17 cellular contexts compared by ENCODE assay signal in the genomic region with DNA sequence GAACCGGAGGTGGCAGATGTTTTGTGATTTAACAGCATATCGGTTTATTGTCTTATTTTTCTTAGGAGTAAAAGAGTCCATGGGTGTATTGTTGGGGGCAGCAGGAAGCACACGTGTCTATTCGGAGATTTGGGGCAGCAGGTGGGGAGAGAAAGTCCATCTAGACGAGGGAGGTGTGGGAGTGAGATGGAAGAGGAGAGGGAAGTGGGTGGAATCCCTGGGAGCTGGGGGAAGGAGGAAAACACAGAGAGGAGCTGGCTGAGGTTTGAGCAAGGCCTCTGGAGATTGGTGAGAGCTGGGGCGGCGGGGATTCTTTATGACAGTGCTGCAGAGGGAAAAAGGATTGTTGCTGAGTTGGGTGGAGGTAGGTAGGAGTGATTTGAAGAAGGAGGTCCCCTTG.
DNase-seq lines count a peak whose midpoint lies in the region; ATAC-seq and TF ChIP-seq lines count a peak whose summit lies in the region.
"Had no signal": no experiment of that assay in that cellular context is flagged by ENCODE, and none has a peak within 500 bp of the region (broad histone marks: within the 10 kb centered on the region; RNA-seq: fewer than 3 reads in every experiment).

No MANE protein-coding gene starts in this region.

- no peak for ATAC-seq in activated CD8-positive, alpha-beta T cell treated with anti-CD3 and anti-CD28 coated beads, Interleukin-2, amount 10 ng/mL, durations not matched to agents 7 days and 5 days
- no peak for ATAC-seq in activated CD8-positive, alpha-beta T cell treated with anti-CD3 and anti-CD28 coated beads for 36 hours
- no peak for ATAC-seq in central memory CD8-positive, alpha-beta T cell (replicated peaks; ENCODE audit: extremely low read depth, poor library complexity, severe bottlenecking)
- no peak for ATAC-seq in GM21515 (IDR thresholded peaks at IDR 0.05; ENCODE audit: unreplicated experiment)
- ATAC-seq: A549, left lung had no signal

- no peak overlapping the region for H2BK5ac ChIP-seq in trophoblast cell (ENCODE audit: low read depth, low read length, poor library complexity)

- H3K4me2 ChIP-seq in trophoblast cell (ENCODE audit: low read length) = no peak overlapping the region

- H4K91ac ChIP-seq in trophoblast cell (ENCODE audit: low read depth, low read length) = peak overlapping the region; percentile 34

- no peaks in the 10 kb centered on the region for H3K27me3 Mint-ChIP-seq in activated CD8-positive, alpha-beta T cell treated with anti-CD3 and anti-CD28 coated beads, Interleukin-2, amount 10 ng/mL, durations not matched to agents 7 days and 5 days (ENCODE audit: low read depth)
- H3K27me3 Mint-ChIP-seq in activated CD8-positive, alpha-beta T cell treated with anti-CD3 and anti-CD28 coated beads for 36 hours = no peaks in the 10 kb centered on the region
- no peaks in the 10 kb centered on the region for H3K27me3 Mint-ChIP-seq in IgD-negative memory B cell
- H3K27me3 Mint-ChIP-seq in central memory CD8-positive, alpha-beta T cell = no peaks in the 10 kb centered on the region

- H3K9ac ChIP-seq in trophoblast cell (ENCODE audit: low read length) = no peak overlapping the region

- H3K36me3 ChIP-seq in trophoblast cell (ENCODE audit: control insufficient read depth in 1 of 2, insufficient read depth in 2 of 2, low read length in 2 of 2) = no peaks in the 10 kb centered on the region
- H3K36me3 ChIP-seq: cardiac muscle cell, left lung, suprapubic skin had no signal

- no CpG with 5 or more reads among the region's 7 CpGs for WGBS in trophoblast cell (ENCODE audit: extremely low coverage, insufficient coverage, insufficient read length)

- no peak for DNase-seq in activated CD8-positive, alpha-beta T cell treated with anti-CD3 and anti-CD28 coated beads, Interleukin-2, amount 10 ng/mL, durations not matched to agents 7 days and 5 days
- DNase-seq in activated CD8-positive, alpha-beta T cell treated with anti-CD3 and anti-CD28 coated beads for 36 hours = no peak
- DNase-seq in central memory CD8-positive, alpha-beta T cell (ENCODE audit: low spot score in 2 of 2) = no peak
- DNase-seq in trophoblast cell = no peak
- no peak for DNase-seq in NCI-H1694 (lab: John Stamatoyannopoulos, UW)
- no peak for DNase-seq in AG08395 (ENCODE audit: low spot score)
- DNase-seq: activated T-cell treated with anti-CD3 and anti-CD28 coated beads, Interleukin-2, amount 50 U/mL, for 1 hour; DND-41; effector CD4-positive, alpha-beta T cell; glutamatergic neuron; left lung; NCI-H1436 treated with DMSO at 0.1 percent for 48 hours had no signal

- peak overlapping the region; percentile 26 for H2BK12ac ChIP-seq in trophoblast cell (ENCODE audit: low read length)

- H3K4me1 ChIP-seq in trophoblast cell (ENCODE audit: control insufficient read depth in 1 of 2, insufficient read depth in 2 of 2, low read length in 2 of 2) = peaks cover 3 to 12% of the 10 kb centered on the region in 2 experiments
- H3K4me1 ChIP-seq: left lung, suprapubic skin had no signal

- H4K8ac ChIP-seq in trophoblast cell (ENCODE audit: low read depth, low read length) = no peak overlapping the region

- H3K9me3 ChIP-seq in trophoblast cell (ENCODE audit: insufficient read depth, low read depth, low read length) = no peaks in the 10 kb centered on the region
- H3K9me3 ChIP-seq: A549, left lung, suprapubic skin had no signal

- peaks cover 4% of the 10 kb centered on the region for H3K79me1 ChIP-seq in trophoblast cell (ENCODE audit: low read length)

- intact Hi-C loops in activated CD8-positive, alpha-beta T cell treated with anti-CD3 and anti-CD28 coated beads for 36 hours (cut with micrococcal nuclease) = no loop called here

- peak overlapping the region; percentile 47 for H3K27ac Mint-ChIP-seq in activated CD8-positive, alpha-beta T cell treated with anti-CD3 and anti-CD28 coated beads, Interleukin-2, amount 10 ng/mL, durations not matched to agents 7 days and 5 days
- H3K27ac Mint-ChIP-seq in activated CD8-positive, alpha-beta T cell treated with anti-CD3 and anti-CD28 coated beads for 36 hours = no peak overlapping the region
- peak overlapping the region; percentile 48 to 87 (median 80) for H3K27ac Mint-ChIP-seq in IgD-negative memory B cell
- peak overlapping the region; percentile 47 for H3K27ac Mint-ChIP-seq in central memory CD8-positive, alpha-beta T cell (ENCODE audit: low read depth)

- no peak overlapping the region for H3K14ac ChIP-seq in trophoblast cell (ENCODE audit: low read length)

- H3K36me3 Mint-ChIP-seq in activated CD8-positive, alpha-beta T cell treated with anti-CD3 and anti-CD28 coated beads, Interleukin-2, amount 10 ng/mL, durations not matched to agents 7 days and 5 days (ENCODE audit: low read depth) = peaks cover 13% of the 10 kb centered on the region
- H3K36me3 Mint-ChIP-seq in activated CD8-positive, alpha-beta T cell treated with anti-CD3 and anti-CD28 coated beads for 36 hours (ENCODE audit: low read depth) = peaks cover 15% of the 10 kb centered on the region
- peaks cover 8% of the 10 kb centered on the region for H3K36me3 Mint-ChIP-seq in IgD-negative memory B cell
- H3K36me3 Mint-ChIP-seq in central memory CD8-positive, alpha-beta T cell (ENCODE audit: insufficient read depth) = peaks cover 15% of the 10 kb centered on the region

- no peak overlapping the region for H2AFZ ChIP-seq in trophoblast cell (ENCODE audit: insufficient read depth, low read length, poor library complexity)

- CTCF ChIA-PET in activated CD8-positive, alpha-beta T cell treated with anti-CD3 and anti-CD28 coated beads, Interleukin-2, amount 10 ng/mL, durations not matched to agents 7 days and 5 days (lab: Charles Lee) = interaction anchor here (0.6 kb wide), 1 partner anchor 136 kb away, joined by 3 read pairs; no protein-coding TSS in a partner anchor
- CTCF ChIA-PET in activated CD8-positive, alpha-beta T cell treated with anti-CD3 and anti-CD28 coated beads for 36 hours (lab: Charles Lee) = interaction anchor here (1.8 kb wide), 1 partner anchor 102 kb away, joined by 7 read pairs; no protein-coding TSS in a partner anchor

- H2BK120ac ChIP-seq in trophoblast cell (ENCODE audit: insufficient read depth, low read length, poor library complexity) = no peak overlapping the region

- no peaks in the 10 kb centered on the region for H3K27me3 ChIP-seq in trophoblast cell (ENCODE audit: insufficient read depth, low read length)
- H3K27me3 ChIP-seq: cardiac muscle cell, left lung, suprapubic skin had no signal

- H4K12ac ChIP-seq in trophoblast cell (ENCODE audit: low read depth, low read length) = no peak overlapping the region

- no peak overlapping the region for H3K4me3 ChIP-seq in trophoblast cell (ENCODE audit: low read depth, low read length)
- H3K4me3 ChIP-seq: A549, cardiac muscle cell, left lung, suprapubic skin had no signal

- H3K18ac ChIP-seq in trophoblast cell (ENCODE audit: low read length) = no peak overlapping the region

- H3K9me3 Mint-ChIP-seq in activated CD8-positive, alpha-beta T cell treated with anti-CD3 and anti-CD28 coated beads, Interleukin-2, amount 10 ng/mL, durations not matched to agents 7 days and 5 days (ENCODE audit: insufficient read depth) = no peaks in the 10 kb centered on the region
- no peaks in the 10 kb centered on the region for H3K9me3 Mint-ChIP-seq in activated CD8-positive, alpha-beta T cell treated with anti-CD3 and anti-CD28 coated beads for 36 hours
- no peaks in the 10 kb centered on the region for H3K9me3 Mint-ChIP-seq in IgD-negative memory B cell
- no peaks in the 10 kb centered on the region for H3K9me3 Mint-ChIP-seq in central memory CD8-positive, alpha-beta T cell

- POLR2A ChIA-PET in activated CD8-positive, alpha-beta T cell treated with anti-CD3 and anti-CD28 coated beads, Interleukin-2, amount 10 ng/mL, durations not matched to agents 7 days and 5 days (lab: Charles Lee) = no interaction called here
- POLR2A ChIA-PET in activated CD8-positive, alpha-beta T cell treated with anti-CD3 and anti-CD28 coated beads for 36 hours (lab: Charles Lee) = interaction anchor here (0.6 to 0.9 kb wide), 3 partner anchors 35 to 91 kb away, joined by 3 read pairs; no protein-coding TSS in a partner anchor

- peaks cover 14% of the 10 kb centered on the region for H3K4me1 Mint-ChIP-seq in activated CD8-positive, alpha-beta T cell treated with anti-CD3 and anti-CD28 coated beads, Interleukin-2, amount 10 ng/mL, durations not matched to agents 7 days and 5 days (ENCODE audit: low read depth)
- H3K4me1 Mint-ChIP-seq in activated CD8-positive, alpha-beta T cell treated with anti-CD3 and anti-CD28 coated beads for 36 hours (ENCODE audit: low read depth) = peaks cover 63% of the 10 kb centered on the region
- peaks cover 62 to 72% (median 71%) of the 10 kb centered on the region in 3 donors for H3K4me1 Mint-ChIP-seq in IgD-negative memory B cell
- peaks cover 82% of the 10 kb centered on the region for H3K4me1 Mint-ChIP-seq in central memory CD8-positive, alpha-beta T cell

- H3K4ac ChIP-seq in trophoblast cell (ENCODE audit: low read depth, low read length) = no peak overlapping the region

- TF ChIP-seq CTCF in activated CD8-positive, alpha-beta T cell treated with anti-CD3 and anti-CD28 coated beads for 36 hours (IDR thresholded peaks at IDR 0.05) = no peak

- no peak overlapping the region for H3K27ac ChIP-seq in trophoblast cell (ENCODE audit: low read depth, low read length)
- H3K27ac ChIP-seq: cardiac muscle cell, left lung, suprapubic skin had no signal

- H3K4me3 Mint-ChIP-seq in activated CD8-positive, alpha-beta T cell treated with anti-CD3 and anti-CD28 coated beads, Interleukin-2, amount 10 ng/mL, durations not matched to agents 7 days and 5 days = no peak overlapping the region
- H3K4me3 Mint-ChIP-seq in activated CD8-positive, alpha-beta T cell treated with anti-CD3 and anti-CD28 coated beads for 36 hours = no peak overlapping the region
- peak overlapping the region in 3 of 4 donors; percentile 6 to 67 (median 55) for H3K4me3 Mint-ChIP-seq in IgD-negative memory B cell
- no peak overlapping the region for H3K4me3 Mint-ChIP-seq in central memory CD8-positive, alpha-beta T cell

- H3K23ac ChIP-seq in trophoblast cell (ENCODE audit: low read length) = no peak overlapping the region

- no peak overlapping the region for H2AK5ac ChIP-seq in trophoblast cell (ENCODE audit: low read length)

- H3K79me2 ChIP-seq in trophoblast cell (ENCODE audit: control insufficient read depth, insufficient read depth, low read length, poor library complexity) = no peaks in the 10 kb centered on the region

Comparison
In these comparisons a context has a peak if more than half of its experiments do, and no peak if none do; other contexts are left out.
1. H3K4me3 Mint-ChIP-seq: peak in IgD-negative memory B cell (3 of 4); none in activated CD8-positive, alpha-beta T cell treated with anti-CD3 and anti-CD28 coated beads, Interleukin-2, amount 10 ng/mL, durations not matched to agents 7 days and 5 days (single experiment), activated CD8-positive, alpha-beta T cell treated with anti-CD3 and anti-CD28 coated beads for 36 hours (single experiment) and central memory CD8-positive, alpha-beta T cell (single experiment).